ENCODE assay signal across 10 cellular contexts in the genomic region with DNA sequence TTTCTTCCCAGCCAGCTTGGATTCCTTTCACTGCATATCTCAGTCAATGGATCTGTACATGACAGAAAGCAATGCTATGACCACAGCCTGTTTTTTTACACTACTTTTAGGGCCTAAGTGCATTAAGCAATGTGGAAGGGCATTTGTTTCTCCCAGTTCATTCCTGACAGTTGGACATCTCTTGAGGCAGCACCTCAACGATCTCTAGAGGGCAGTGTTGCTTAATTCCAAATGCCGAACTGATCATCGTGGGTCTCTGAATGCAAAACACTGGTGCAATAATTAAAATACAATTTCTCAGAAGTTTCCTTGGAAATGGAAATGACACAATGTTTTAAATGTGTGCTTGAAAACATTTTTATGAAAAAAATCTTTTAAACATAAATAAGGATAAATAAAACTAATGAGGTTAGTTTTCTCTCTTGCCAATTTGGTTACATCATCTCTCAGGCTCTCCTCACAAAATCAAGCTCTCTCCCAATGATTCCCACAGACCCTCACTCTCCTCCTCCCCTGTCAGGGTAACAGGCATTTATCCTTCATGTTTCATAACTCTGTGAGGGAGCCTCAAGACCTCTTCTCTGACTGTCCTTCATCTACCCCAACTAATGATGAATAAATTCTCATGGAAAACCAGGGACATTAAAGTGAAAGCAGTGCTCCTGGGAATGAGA.
DNase-seq lines count a peak whose midpoint lies in the region; ATAC-seq and TF ChIP-seq lines count a peak whose summit lies in the region.
"Had no signal": no experiment of that assay in that cellular context is flagged by ENCODE, and none has a peak within 500 bp of the region (broad histone marks: within the 10 kb centered on the region; RNA-seq: fewer than 3 reads in every experiment).

No MANE protein-coding gene starts in this region.

- no peak overlapping the region for H3K27ac ChIP-seq in RWPE2 (ENCODE audit: poor library complexity, severe bottlenecking)
- H3K27ac ChIP-seq: BLaER1, epithelial cell of prostate had no signal

- ATAC-seq in GM21423 (IDR thresholded peaks at IDR 0.05; ENCODE audit: unreplicated experiment) = peak; percentile 81
- ATAC-seq in RWPE2 (ENCODE audit: low read depth) = peak; percentile 83

- DNase-seq in NCI-H1436 (lab: John Stamatoyannopoulos, UW) (peak; percentile 44), NCI-H1436 treated with DMSO at 0.1 percent for 48 hours (lab: John Stamatoyannopoulos, UW) (no peak), LHCN-M2 (ENCODE audit: low read depth) (peak; percentile 75), RWPE2 (ENCODE audit: low spot score) (no peak), islet precursor cell (peak; percentile 76)
- peak; percentile 31 for DNase-seq in central memory CD4-positive, alpha-beta T cell
- DNase-seq in stimulated activated CD4-positive, alpha-beta T cell treated with anti-CD3 and anti-CD28 coated beads, Interleukin-4, amount 100 ng/mL, for 4 hours = peak; percentile 1 to 10

- no peaks in the 10 kb centered on the region for H3K9me3 ChIP-seq in RWPE2 (ENCODE audit: severe bottlenecking)

- no peaks in the 10 kb centered on the region for H3K36me3 ChIP-seq in RWPE2 (ENCODE audit: low read depth)
- H3K36me3 ChIP-seq: BLaER1 had no signal

- H3K27me3 ChIP-seq in RWPE2 (ENCODE audit: insufficient read depth, poor library complexity, severe bottlenecking) = no peaks in the 10 kb centered on the region
- H3K27me3 ChIP-seq: BLaER1 had no signal

- no peak overlapping the region for H3K4me3 ChIP-seq in RWPE2 (ENCODE audit: severe bottlenecking)
- H3K4me3 ChIP-seq: BLaER1 had no signal

- peak; percentile 93 for TF ChIP-seq CTCF in RWPE2 (IDR thresholded peaks at IDR 0.05; ENCODE audit: poor library complexity, severe bottlenecking)

- no peaks in the 10 kb centered on the region for H3K4me1 ChIP-seq in RWPE2 (ENCODE audit: insufficient read depth, poor library complexity, severe bottlenecking)
- H3K4me1 ChIP-seq: BLaER1 had no signal

Comparison
In these comparisons a context has a peak if more than half of its experiments do, and no peak if none do; other contexts are left out.
1. DNase-seq: peak in NCI-H1436 (single experiment), LHCN-M2 (single experiment), central memory CD4-positive, alpha-beta T cell (single experiment), islet precursor cell (single experiment) and stimulated activated CD4-positive, alpha-beta T cell treated with anti-CD3 and anti-CD28 coated beads, Interleukin-4, amount 100 ng/mL, for 4 hours (2 of 2); none in NCI-H1436 treated with DMSO at 0.1 percent for 48 hours (single experiment) and RWPE2 (single experiment).